ENCODE assay signal across 9 cellular contexts in the genomic region with DNA sequence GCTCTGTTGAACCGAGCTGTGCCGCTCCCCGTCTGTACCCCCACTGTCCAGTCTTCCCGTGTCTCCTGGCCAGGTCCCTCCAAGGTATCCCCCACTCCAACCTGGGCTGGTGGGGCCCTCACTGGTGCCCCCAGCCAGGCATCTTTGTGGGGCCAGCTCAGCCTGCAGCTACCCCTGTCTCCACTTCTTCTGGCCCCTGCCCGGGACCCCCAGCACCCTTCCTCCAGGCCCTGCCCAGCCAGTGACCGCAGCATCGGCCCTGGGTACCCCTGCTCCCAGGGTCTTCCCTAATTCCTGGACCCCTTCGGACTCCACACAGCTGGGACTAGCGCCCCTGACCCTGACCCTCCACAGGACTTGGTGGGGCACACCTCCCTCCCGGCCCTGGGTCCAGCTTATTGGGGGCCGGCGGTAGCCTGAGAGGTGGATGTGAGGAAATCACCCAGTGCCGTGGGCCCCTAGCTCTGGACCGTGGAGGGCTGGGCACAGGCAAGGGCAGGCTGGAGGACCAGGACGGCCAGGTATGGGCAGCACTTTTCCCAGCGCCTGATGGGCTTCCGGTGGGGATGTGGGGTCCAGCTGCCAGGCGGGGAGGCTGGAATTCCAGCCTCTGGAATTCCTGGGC. TPM values are rescaled to one million over a fixed set of nuclear protein-coding genes. Genes with fewer than 3 reads are reported as not detected.
DNase-seq lines count a peak whose midpoint lies in the region; ATAC-seq, FAIRE-seq and TF ChIP-seq lines count a peak whose summit lies in the region.
"Had no signal": no experiment of that assay in that cellular context is flagged by ENCODE, and none has a peak within 500 bp of the region (broad histone marks: within the 10 kb centered on the region; RNA-seq: fewer than 3 reads in every experiment).

No MANE protein-coding gene starts in this region.

- intact Hi-C loops in endothelial cell of umbilical vein (cut with micrococcal nuclease): loop anchor here (1.0 to 2.0 kb wide), 2 partner anchors 8 to 182 kb away; a partner anchor contains a TSS
- intact Hi-C loops in pancreas (cut with DNase I): no loop called here
- intact Hi-C loops in left colon (cut with DNase I, micrococcal nuclease): no loop called here

- H3K4me1 Mint-ChIP-seq in CD4-positive, CD25-positive, alpha-beta regulatory T cell: peaks cover 5 to 56% (median 27%) of the 10 kb centered on the region in 4 donors

- no peak for TF ChIP-seq POLR2A in endothelial cell of umbilical vein (IDR thresholded peaks at IDR 0.05; ENCODE audit: low read depth, low read length)

- FAIRE-seq in endothelial cell of umbilical vein (lab: Jason Lieb, UNC) (no peak), pancreas (lab: Jason Lieb, UNC) (no peak), D721Med (lab: Jason Lieb, UNC) (no peak)
- FAIRE-seq: TTC549 had no signal

- H3K36me3 Mint-ChIP-seq in CD4-positive, CD25-positive, alpha-beta regulatory T cell: no peaks in the 10 kb centered on the region

- peak overlapping the region; percentile 75 for H3K9ac ChIP-seq in endothelial cell of umbilical vein (replicated peaks; ENCODE audit: extremely low read depth, insufficient read depth, low read length)

- no peaks in the 10 kb centered on the region for H4K20me1 ChIP-seq in endothelial cell of umbilical vein (replicated peaks; ENCODE audit: control insufficient read depth, extremely low read depth, insufficient read depth, low read length)

- peak overlapping the region; percentile 100 for H3K27ac ChIP-seq in CD4-positive, CD25-positive, alpha-beta regulatory T cell (ENCODE audit: insufficient read depth, low read length, poor library complexity, severe bottlenecking)
- H3K27ac ChIP-seq in RWPE1 (peak overlapping the region; percentile 100), endothelial cell of umbilical vein (ENCODE audit: insufficient read depth, low read depth, low read length) (peak overlapping the region; percentile 91), pancreas (peak overlapping the region; percentile 89 to 97 (median 92))

- no peaks in the 10 kb centered on the region for H3K27me3 ChIP-seq in CD4-positive, CD25-positive, alpha-beta regulatory T cell (ENCODE audit: control insufficient read depth, insufficient read depth, low read length)
- H3K27me3 ChIP-seq in endothelial cell of umbilical vein (ENCODE audit: control insufficient read depth in 2 of 2, insufficient read depth in 2 of 2, low read length in 2 of 2) (peaks cover 0 to 12% of the 10 kb centered on the region in 2 experiments), pancreas (peaks cover 0 to 12% (median 0%) of the 10 kb centered on the region in 4 donors)

- WGBS in pancreas, 2 donors: 65 to 79% methylated on average over 18 of the region's 18 CpGs

- H3K4me2 ChIP-seq in endothelial cell of umbilical vein (ENCODE audit: insufficient read depth, low read length): no peak overlapping the region

- no peak for TF ChIP-seq CTCF in RWPE1 (conservative IDR thresholded peaks at IDR 0.05; ENCODE audit: low read depth)
- TF ChIP-seq CTCF in endothelial cell of umbilical vein (IDR thresholded peaks at IDR 0.05; ENCODE audit: extremely low read depth in 1 of 2, insufficient read depth in 1 of 2, low read depth in 1 of 2, low read length in 2 of 2): no peak
- TF ChIP-seq CTCF in pancreas (IDR thresholded peaks at IDR 0.05): no peak
- TF ChIP-seq CTCF in D721Med (IDR thresholded peaks at IDR 0.05; ENCODE audit: insufficient read depth, missing control alignments): no peak

- POLR2A ChIA-PET in RWPE1 (lab: Yijun Ruan, JAX; ENCODE audit: low non-redundant PET) (no interaction called here), endothelial cell of umbilical vein (lab: Charles Lee) (no interaction called here)

- peaks cover 0 to 2% (median 0%) of the 10 kb centered on the region in 7 donors for H3K9me3 Mint-ChIP-seq in CD4-positive, CD25-positive, alpha-beta regulatory T cell

- H3K27me3 Mint-ChIP-seq in CD4-positive, CD25-positive, alpha-beta regulatory T cell: peaks cover 20% of the 10 kb centered on the region

- H3K4me3 Mint-ChIP-seq in CD4-positive, CD25-positive, alpha-beta regulatory T cell: peak overlapping the region; percentile 86 to 95 (median 88)

- no peak overlapping the region for H2AFZ ChIP-seq in endothelial cell of umbilical vein (ENCODE audit: low read depth, low read length)

- DNase-seq in CD4-positive, CD25-positive, alpha-beta regulatory T cell: no peak
- DNase-seq in RWPE1 (ENCODE audit: low spot score) (no peak), endothelial cell of umbilical vein (ENCODE audit: low read depth, low spot score) (no peak), pancreas (peak in 1 of 6 donors; percentile 65), left colon (no peak), D721Med (ENCODE audit: insufficient read length, low spot score) (no peak)

- no TSS peak for BruUV-seq in endothelial cell of umbilical vein (replicated peaks; lab: Mats Ljungman, UMichigan)

- no peak for ATAC-seq in CD4-positive, CD25-positive, alpha-beta regulatory T cell (ENCODE audit: low read depth in 2 of 2)
- ATAC-seq in pancreas (no peak), GM18909 (IDR thresholded peaks at IDR 0.05; ENCODE audit: poor library complexity, unreplicated experiment) (no peak), left colon (no peak), GM21717 (IDR thresholded peaks at IDR 0.05; ENCODE audit: unreplicated experiment) (no peak)

- no peaks in the 10 kb centered on the region for H3K36me3 ChIP-seq in CD4-positive, CD25-positive, alpha-beta regulatory T cell (ENCODE audit: control insufficient read depth, insufficient read depth, low read length)
- H3K36me3 ChIP-seq in endothelial cell of umbilical vein (ENCODE audit: control insufficient read depth in 2 of 2, extremely low read depth in 1 of 2, insufficient read depth in 2 of 2, low read length in 2 of 2) (peaks cover 3 to 5% of the 10 kb centered on the region in 2 experiments), pancreas (no peaks in the 10 kb centered on the region)

- no peaks in the 10 kb centered on the region for H3K9me1 ChIP-seq in endothelial cell of umbilical vein (replicated peaks; ENCODE audit: control insufficient read depth, extremely low read depth, insufficient read depth, low read length)

- peak overlapping the region; percentile 99 to 100 (median 100) for H3K27ac Mint-ChIP-seq in CD4-positive, CD25-positive, alpha-beta regulatory T cell

- CTCF ChIA-PET in RWPE1 (lab: Yijun Ruan, JAX) (interaction anchor here (0.7 to 2.7 kb wide), 4 partner anchors 7 to 51 kb away, joined by 3 to 24 read pairs (median 3); no protein-coding TSS in a partner anchor), endothelial cell of umbilical vein (lab: Charles Lee) (interaction anchor here (1.2 to 3.2 kb wide), 5 partner anchors 7 to 112 kb away, joined by 5 to 144 read pairs (median 51); a partner anchor contains a TSS)

- H3K4me1 ChIP-seq in CD4-positive, CD25-positive, alpha-beta regulatory T cell (ENCODE audit: control insufficient read depth, insufficient read depth, low read length, poor library complexity, severe bottlenecking): peaks cover 96% of the 10 kb centered on the region
- H3K4me1 ChIP-seq in endothelial cell of umbilical vein (ENCODE audit: control insufficient read depth, extremely low read depth, insufficient read depth, low read length) (peaks cover 14% of the 10 kb centered on the region), pancreas (peaks cover 8 to 44% (median 18%) of the 10 kb centered on the region in 3 donors)

- no peak overlapping the region for H3K4me3 ChIP-seq in CD4-positive, CD25-positive, alpha-beta regulatory T cell (ENCODE audit: low read depth, low read length)
- H3K4me3 ChIP-seq in endothelial cell of umbilical vein (replicated peaks in 1 of 3; ENCODE audit: insufficient read depth in 1 of 3, low read depth in 1 of 3, low read length in 3 of 3) (no peak overlapping the region), pancreas (no peak overlapping the region)

- H3K79me2 ChIP-seq in endothelial cell of umbilical vein (ENCODE audit: control insufficient read depth, insufficient read depth, low read length): no peaks in the 10 kb centered on the region

- H3K9me3 ChIP-seq in CD4-positive, CD25-positive, alpha-beta regulatory T cell (ENCODE audit: control insufficient read depth in 2 of 2, low read length in 2 of 2): no peaks in the 10 kb centered on the region
- H3K9me3 ChIP-seq in endothelial cell of umbilical vein (replicated peaks; ENCODE audit: control insufficient read depth, insufficient read depth, low read length) (no peaks in the 10 kb centered on the region), pancreas (no peaks in the 10 kb centered on the region)

- dilution Hi-C loops in endothelial cell of umbilical vein (cut with MboI; ENCODE audit: extremely low pct_ligation_motif_present, low sequenced_read_pairs): no loop called here

RNA-seq across cellular contexts. Expression of a gene that starts 4.1 kb away (rescaled TPM):
- 558 TPM for total RNA-seq in CD4-positive, CD25-positive, alpha-beta regulatory T cell
- polyA plus RNA-seq in CD4-positive, CD25-positive, alpha-beta regulatory T cell: 1,000 to 10,000 TPM; 1,044 to 2,243 (median 1,681) TPM
- total RNA-seq in endothelial cell of umbilical vein: 4.8 and 8.1 TPM in 2 replicates
- 3.0 and 3.1 TPM in 2 replicates for polyA plus RNA-seq in endothelial cell of umbilical vein
- polyA plus RNA-seq in endothelial cell of umbilical vein (2011; cell fraction: cytosol; rRNA removed): 2.9 and 3.9 TPM in 2 replicates
- 3.3 and 3.7 TPM in 2 replicates for polyA plus RNA-seq in endothelial cell of umbilical vein (2011; cell fraction: nucleus; rRNA removed)
- polyA plus RNA-seq in endothelial cell of umbilical vein (2012): 2.8 and 4.2 TPM in 2 replicates
- 0.91 TPM in 1 of 2 replicates, not detected in the other for polyA minus RNA-seq in endothelial cell of umbilical vein
- 143 TPM for polyA minus RNA-seq in endothelial cell of umbilical vein (2011; cell fraction: cytosol; rRNA and poly(A)+ RNA removed)
- polyA minus RNA-seq in endothelial cell of umbilical vein (2011; cell fraction: nucleus; rRNA and poly(A)+ RNA removed): 3.5 and 5.3 TPM in 2 replicates
- total RNA-seq in pancreas: 10 to 100 TPM in 1 of 6 donors, 1 to 10 TPM in 5; 2.4 to 14.0 (median 9.0) TPM
- 10 to 100 TPM; 35.4 to 71.0 TPM for polyA plus RNA-seq in pancreas
- total RNA-seq in left colon: 100 to 1,000 TPM in 1 of 2 donors, 10 to 100 TPM in 1; 86.8 to 222 TPM

RNA-seq across cellular contexts. Expression of a gene that starts 8.0 kb away (rescaled TPM):
- 37.1 TPM for total RNA-seq in CD4-positive, CD25-positive, alpha-beta regulatory T cell
- 100 to 1,000 TPM in 2 of 4 donors, 10 to 100 TPM in 2; 12.0 to 131 (median 72.9) TPM for polyA plus RNA-seq in CD4-positive, CD25-positive, alpha-beta regulatory T cell
- total RNA-seq in endothelial cell of umbilical vein (322 and 361 TPM in 2 replicates), pancreas (10 to 100 TPM; 12.9 to 37.4 (median 24.3) TPM), left colon (10 to 100 TPM; 13.0 to 19.2 TPM)
- polyA plus RNA-seq in endothelial cell of umbilical vein (954 and 1,384 TPM in 2 replicates), pancreas (100 to 1,000 TPM in 1 of 2 donors, 10 to 100 TPM in 1; 99.5 to 223 TPM)
- polyA plus RNA-seq in endothelial cell of umbilical vein (2011; cell fraction: cytosol; rRNA removed): 542 and 715 TPM in 2 replicates
- 348 and 443 TPM in 2 replicates for polyA plus RNA-seq in endothelial cell of umbilical vein (2011; cell fraction: nucleus; rRNA removed)
- polyA plus RNA-seq in endothelial cell of umbilical vein (2012): 232 and 368 TPM in 2 replicates
- polyA minus RNA-seq in endothelial cell of umbilical vein: 127 and 173 TPM in 2 replicates
- polyA minus RNA-seq in endothelial cell of umbilical vein (2011; cell fraction: cytosol; rRNA and poly(A)+ RNA removed): 41.4 TPM
- polyA minus RNA-seq in endothelial cell of umbilical vein (2011; cell fraction: nucleus; rRNA and poly(A)+ RNA removed): 40.5 and 94.7 TPM in 2 replicates

RNA-seq across cellular contexts. Expression of a gene that starts 8.4 kb away (rescaled TPM):
- total RNA-seq in CD4-positive, CD25-positive, alpha-beta regulatory T cell: 118 TPM
- 10 to 100 TPM in 1 of 4 donors, 1 to 10 TPM in 3; 5.5 to 10.4 (median 7.9) TPM for polyA plus RNA-seq in CD4-positive, CD25-positive, alpha-beta regulatory T cell
- total RNA-seq in endothelial cell of umbilical vein (25.3 and 29.9 TPM in 2 replicates), pancreas (1 to 10 TPM; 2.0 to 5.2 (median 3.3) TPM), left colon (10 to 100 TPM; 15.7 to 25.8 TPM)
- polyA plus RNA-seq in endothelial cell of umbilical vein (16.5 and 16.8 TPM in 2 replicates), pancreas (10 to 100 TPM; 18.1 to 21.5 TPM)
- 10.1 and 15.0 TPM in 2 replicates for polyA plus RNA-seq in endothelial cell of umbilical vein (2011; cell fraction: cytosol; rRNA removed)
- polyA plus RNA-seq in endothelial cell of umbilical vein (2011; cell fraction: nucleus; rRNA removed): 16.3 and 20.8 TPM in 2 replicates
- 6.7 and 9.0 TPM in 2 replicates for polyA plus RNA-seq in endothelial cell of umbilical vein (2012)
- 3.8 and 6.5 TPM in 2 replicates for polyA minus RNA-seq in endothelial cell of umbilical vein
- polyA minus RNA-seq in endothelial cell of umbilical vein (2011; cell fraction: cytosol; rRNA and poly(A)+ RNA removed): 26.7 TPM
- 6.3 and 10.4 TPM in 2 replicates for polyA minus RNA-seq in endothelial cell of umbilical vein (2011; cell fraction: nucleus; rRNA and poly(A)+ RNA removed)

RNA-seq across cellular contexts. Expression of a gene that starts 43.8 kb away (rescaled TPM):
- 1.8 TPM for total RNA-seq in CD4-positive, CD25-positive, alpha-beta regulatory T cell
- polyA plus RNA-seq in CD4-positive, CD25-positive, alpha-beta regulatory T cell: 1 to 10 TPM; 3.4 to 5.8 (median 4.4) TPM
- total RNA-seq in endothelial cell of umbilical vein (4.8 and 5.3 TPM in 2 replicates), pancreas (1 to 10 TPM in 5 of 6 donors, under 1 TPM in 1; 0.92 to 3.3 (median 1.8) TPM), left colon (under 1 TPM; 0.37 to 0.95 TPM)
- polyA plus RNA-seq in endothelial cell of umbilical vein (7.7 and 13.1 TPM in 2 replicates), pancreas (1 to 10 TPM; 1.2 to 2.5 TPM)
- 1.8 and 4.0 TPM in 2 replicates for polyA plus RNA-seq in endothelial cell of umbilical vein (2011; cell fraction: cytosol; rRNA removed)
- 1.8 and 2.2 TPM in 2 replicates for polyA plus RNA-seq in endothelial cell of umbilical vein (2011; cell fraction: nucleus; rRNA removed)
- 1.5 and 3.9 TPM in 2 replicates for polyA plus RNA-seq in endothelial cell of umbilical vein (2012)
- 2.0 and 3.7 TPM in 2 replicates for polyA minus RNA-seq in endothelial cell of umbilical vein
- 2.4 TPM for polyA minus RNA-seq in endothelial cell of umbilical vein (2011; cell fraction: cytosol; rRNA and poly(A)+ RNA removed)
- polyA minus RNA-seq in endothelial cell of umbilical vein (2011; cell fraction: nucleus; rRNA and poly(A)+ RNA removed): 0.38 and 2.1 TPM in 2 replicates
